ENCODE assay signal across 9 cellular contexts in the genomic region with DNA sequence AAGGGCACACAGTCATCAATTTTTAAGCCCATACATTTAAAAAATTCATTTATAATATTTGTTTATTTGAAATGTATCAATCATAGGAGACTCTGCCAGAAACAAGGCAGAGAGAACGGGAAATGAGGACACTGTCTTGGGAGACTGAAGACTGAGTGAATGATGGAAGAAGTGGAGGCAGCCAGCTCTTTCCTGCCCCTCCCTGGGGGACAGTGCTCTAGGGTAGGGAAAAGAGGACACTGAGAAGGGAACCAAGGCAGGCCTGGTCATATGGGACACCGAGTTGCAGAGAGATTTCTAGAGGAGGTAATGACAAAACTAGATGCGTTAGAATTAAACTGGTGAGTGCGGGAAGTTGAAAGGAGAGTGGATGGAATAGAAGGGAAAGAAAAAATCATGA. TPM values are rescaled to one million over a fixed set of nuclear protein-coding genes. Genes with fewer than 3 reads are reported as not detected.
A peak's percentile ranks its signal among the peaks of the same experiment; 100 is the strongest.
DNase-seq lines count a peak whose midpoint lies in the region; ATAC-seq and TF ChIP-seq lines count a peak whose summit lies in the region.
"Had no signal": no experiment of that assay in that cellular context is flagged by ENCODE, and none has a peak within 500 bp of the region (broad histone marks: within the 10 kb centered on the region; RNA-seq: fewer than 3 reads in every experiment).

No MANE protein-coding gene starts in this region.

- no peaks in the 10 kb centered on the region for H3K27me3 ChIP-seq in esophagus squamous epithelium

- peak overlapping the region; percentile 4 to 78 (median 68) for H3K27ac ChIP-seq in esophagus squamous epithelium

- WGBS in esophagus squamous epithelium, 2 donors = 63 to 65% methylated on average over 3 to 4 of the region's 4 CpGs

- ATAC-seq in Right ventricle myocardium inferior (peak; percentile 66), omental fat pad (ENCODE audit: low FRiP score) (peak; percentile 30), GM18861 (IDR thresholded peaks at IDR 0.05; ENCODE audit: unreplicated experiment) (no peak)

- no peaks in the 10 kb centered on the region for H3K9me3 ChIP-seq in esophagus squamous epithelium

- H3K4me3 ChIP-seq in esophagus squamous epithelium = no peak overlapping the region

- peaks cover 10 to 52% (median 18%) of the 10 kb centered on the region in 3 donors for H3K4me1 ChIP-seq in esophagus squamous epithelium

- DNase-seq in Right ventricle myocardium inferior (ENCODE audit: missing footprints) = no peak
- DNase-seq in cardiac septum (ENCODE audit: low spot score) = no peak
- no peak for DNase-seq in esophagus squamous epithelium (lab: John Stamatoyannopoulos, UW)
- no peak for DNase-seq in omental fat pad (ENCODE audit: low spot score)
- DNase-seq in SHP77 (lab: John Stamatoyannopoulos, UW) = no peak
- DNase-seq in D341Med (ENCODE audit: low spot score) = no peak
- no peak for DNase-seq in amygdala (lab: John Stamatoyannopoulos, UW)
- DNase-seq: mesendoderm had no signal

- TF ChIP-seq CTCF in esophagus squamous epithelium (IDR thresholded peaks at IDR 0.05) = no peak
- no peak for TF ChIP-seq CTCF in omental fat pad (IDR thresholded peaks at IDR 0.05)

- intact Hi-C loops in Right ventricle myocardium inferior (cut with DNase I) (no loop called here), cardiac septum (cut with DNase I) (loop anchor here (5.0 kb wide), 1 partner anchor 34 kb away; no protein-coding TSS in a partner anchor), esophagus squamous epithelium (cut with DNase I) (no loop called here)

- no peaks in the 10 kb centered on the region for H3K36me3 ChIP-seq in esophagus squamous epithelium

- TF ChIP-seq POLR2A in esophagus squamous epithelium (IDR thresholded peaks at IDR 0.05) = no peak

RNA-seq across cellular contexts. Expression of a gene that starts 31.6 kb away (rescaled TPM):
- total RNA-seq in Right ventricle myocardium inferior = 5.5 TPM
- total RNA-seq in cardiac septum = 7.3 TPM
- 1 to 10 TPM; 3.9 to 9.7 (median 5.7) TPM for total RNA-seq in esophagus squamous epithelium
- total RNA-seq in omental fat pad = 10 to 100 TPM; 14.3 to 25.5 (median 17.8) TPM
